In genomic region chr7:73746378-73746777, GRCh38 we compare ENCODE assay signal across 20 cellular contexts. TPM values are rescaled to one million over a fixed set of nuclear protein-coding genes. Genes with fewer than 3 reads are reported as not detected.
DNase-seq lines count a peak whose midpoint lies in the region; ATAC-seq and TF ChIP-seq lines count a peak whose summit lies in the region.
"Had no signal": no experiment of that assay in that cellular context is flagged by ENCODE, and none has a peak within 500 bp of the region (broad histone marks: within the 10 kb centered on the region; RNA-seq: fewer than 3 reads in every experiment).

No MANE protein-coding gene starts in this region.

- H3K9me3 ChIP-seq in Caco-2 (no peaks in the 10 kb centered on the region), neural progenitor cell (ENCODE audit: low read depth) (no peaks in the 10 kb centered on the region), tibial nerve (no peaks in the 10 kb centered on the region)

- H3K27ac Mint-ChIP-seq in Caco-2 (ENCODE audit: unreplicated experiment), result peak overlapping the region; percentile 49
- peak overlapping the region; percentile 31 to 89 (median 80) for H3K27ac Mint-ChIP-seq in brain
- peak overlapping the region; percentile 34 for H3K27ac Mint-ChIP-seq in neural progenitor cell
- H3K27ac Mint-ChIP-seq: activated CD4-positive, alpha-beta T cell treated with anti-CD3 and anti-CD28 coated beads for 36 hours; stimulated activated naive CD8-positive, alpha-beta T cell treated with anti-CD3 and anti-CD28 coated beads, Interleukin-15, Interleukin-2, amounts not matched to agents 100 ng/mL and 50 ng/mL, for 24 hours had no signal

- peaks cover 37% of the 10 kb centered on the region for H3F3A ChIP-seq in neural progenitor cell (ENCODE audit: low read depth)

- H4K20me1 ChIP-seq in neural progenitor cell (ENCODE audit: low read depth), result no peaks in the 10 kb centered on the region

- H3K4me3 Mint-ChIP-seq in Caco-2 (ENCODE audit: unreplicated experiment) (no peak overlapping the region), brain (peak overlapping the region in 2 of 5 experiments; percentile 7 to 27), neural progenitor cell (no peak overlapping the region)
- H3K4me3 Mint-ChIP-seq: activated CD4-positive, alpha-beta T cell treated with anti-CD3 and anti-CD28 coated beads for 36 hours; stimulated activated naive CD8-positive, alpha-beta T cell treated with anti-CD3 and anti-CD28 coated beads, Interleukin-15, Interleukin-2, amounts not matched to agents 100 ng/mL and 50 ng/mL, for 24 hours had no signal

- TF ChIP-seq POLR2A in tibial nerve (IDR thresholded peaks at IDR 0.05), result no peak

- ATAC-seq in HG02623 (IDR thresholded peaks at IDR 0.05; ENCODE audit: unreplicated experiment) (no peak), HG03135 (IDR thresholded peaks at IDR 0.05; ENCODE audit: unreplicated experiment) (no peak)
- ATAC-seq: activated CD4-positive, alpha-beta T cell treated with anti-CD3 and anti-CD28 coated beads for 36 hours; left colon; Right ventricle myocardium inferior had no signal

- TF ChIP-seq EP300 in tibial nerve (IDR thresholded peaks at IDR 0.05), result no peak

- H3K27ac ChIP-seq in neural progenitor cell (no peak overlapping the region), tibial nerve (no peak overlapping the region)

- POLR2A ChIA-PET in Caco-2 (lab: Charles Lee), result interaction anchor here (1.2 kb wide), 1 partner anchor 87 kb away, joined by 3 read pairs; no protein-coding TSS in a partner anchor

- TF ChIP-seq CTCF in Caco-2 (IDR thresholded peaks at IDR 0.05; ENCODE audit: insufficient read depth in 1 of 2, low read depth in 1 of 2, low read length in 1 of 2, severe bottlenecking in 1 of 2, unreplicated experiment in 1 of 2) (no peak), brain (conservative IDR thresholded peaks at IDR 0.05) (no peak), neural progenitor cell (IDR thresholded peaks at IDR 0.05) (no peak), tibial nerve (IDR thresholded peaks at IDR 0.05) (no peak)

- no peaks in the 10 kb centered on the region for H3K27me3 Mint-ChIP-seq in Caco-2 (ENCODE audit: insufficient read depth, unreplicated experiment)
- H3K27me3 Mint-ChIP-seq in brain, result peaks cover 10% of the 10 kb centered on the region
- H3K27me3 Mint-ChIP-seq in neural progenitor cell (ENCODE audit: insufficient read depth, low read depth), result peaks cover 17% of the 10 kb centered on the region

- H2AFZ ChIP-seq in neural progenitor cell (replicated peaks), result no peak overlapping the region

- no peaks in the 10 kb centered on the region for H3K79me2 ChIP-seq in neural progenitor cell (ENCODE audit: low read depth)

- intact Hi-C loops in Caco-2 (cut with micrococcal nuclease; ENCODE audit: unreplicated experiment), result no loop called here

- H3K9me3 Mint-ChIP-seq in Caco-2 (ENCODE audit: unreplicated experiment) (no peaks in the 10 kb centered on the region), brain (peaks cover 0 to 6% (median 0%) of the 10 kb centered on the region in 5 experiments), neural progenitor cell (peaks cover 5% of the 10 kb centered on the region)
- H3K9me3 Mint-ChIP-seq: stimulated activated naive CD8-positive, alpha-beta T cell treated with anti-CD3 and anti-CD28 coated beads, Interleukin-15, Interleukin-2, amounts not matched to agents 100 ng/mL and 50 ng/mL, for 24 hours had no signal

- WGBS in tibial nerve, 2 donors, result 65 to 78% methylated on average over 4 of the region's 4 CpGs

- H3K4me1 ChIP-seq in Caco-2, result peaks cover 21% of the 10 kb centered on the region
- peaks cover 39% of the 10 kb centered on the region for H3K4me1 ChIP-seq in neural progenitor cell
- H3K4me1 ChIP-seq in tibial nerve, result peaks cover 0 to 12% (median 5%) of the 10 kb centered on the region in 4 donors

- H3K4me1 Mint-ChIP-seq in Caco-2 (ENCODE audit: low read depth, unreplicated experiment), result peaks cover 40% of the 10 kb centered on the region
- H3K4me1 Mint-ChIP-seq in brain, result peaks cover 35% of the 10 kb centered on the region
- H3K4me1 Mint-ChIP-seq in neural progenitor cell, result peaks cover 38% of the 10 kb centered on the region
- H3K4me1 Mint-ChIP-seq: activated CD4-positive, alpha-beta T cell treated with anti-CD3 and anti-CD28 coated beads for 36 hours had no signal

- H3K9ac ChIP-seq in neural progenitor cell, result no peak overlapping the region

- H3K4me2 ChIP-seq in neural progenitor cell, result no peak overlapping the region

- CTCF ChIA-PET in Caco-2 (lab: Charles Lee), result no interaction called here

- H3K4me3 ChIP-seq in Caco-2 (ENCODE audit: low read depth, low read length), result no peak overlapping the region
- no peak overlapping the region for H3K4me3 ChIP-seq in neural progenitor cell
- no peak overlapping the region for H3K4me3 ChIP-seq in tibial nerve

- H3K36me3 Mint-ChIP-seq in Caco-2 (ENCODE audit: insufficient read depth, unreplicated experiment), result peaks cover 31% of the 10 kb centered on the region
- no peaks in the 10 kb centered on the region for H3K36me3 Mint-ChIP-seq in brain
- H3K36me3 Mint-ChIP-seq in neural progenitor cell, result peaks cover 3% of the 10 kb centered on the region

- H3K27me3 ChIP-seq in Caco-2 (replicated peaks; ENCODE audit: control insufficient read depth, insufficient read depth, low read length), result no peaks in the 10 kb centered on the region
- H3K27me3 ChIP-seq in neural progenitor cell, result no peaks in the 10 kb centered on the region
- H3K27me3 ChIP-seq in tibial nerve, result no peaks in the 10 kb centered on the region

- no peaks in the 10 kb centered on the region for H3K36me3 ChIP-seq in Caco-2 (ENCODE audit: control insufficient read depth, insufficient read depth, low read length)
- H3K36me3 ChIP-seq in neural progenitor cell, result no peaks in the 10 kb centered on the region
- H3K36me3 ChIP-seq in tibial nerve, result no peaks in the 10 kb centered on the region

- BruUV-seq in Caco-2 (replicated peaks; lab: Mats Ljungman, UMichigan), result no TSS peak

- DNase-seq in Caco-2, result no peak
- peak; percentile 62 for DNase-seq in NCI-H1092 treated with DMSO at 0.1 percent for 48 hours (lab: John Stamatoyannopoulos, UW)
- no peak for DNase-seq in neural progenitor cell (ENCODE audit: low spot score)
- DNase-seq in tibial nerve (ENCODE audit: low spot score in 2 of 2), result no peak
- no peak for DNase-seq in effector CD8-positive, alpha-beta T cell (lab: John Stamatoyannopoulos, UW)
- DNase-seq: activated CD4-positive, alpha-beta T cell treated with anti-CD3 and anti-CD28 coated beads for 36 hours; activated CD8-positive, alpha-beta memory T cell treated with anti-CD3 and anti-CD28 coated beads, Interleukin-2, amount 50 U/mL, for 4 hours; activated naive CD4-positive, alpha-beta T cell treated with anti-CD3 and anti-CD28 coated beads, Interleukin-2, amount 50 U/mL, for 16 hours; effector CD4-positive, alpha-beta T cell; hippocampal formation; KG1; left colon; NCI-H774 had no signal

RNA-seq across cellular contexts. Expression of gene ABHD11, which starts 7.8 kb away (rescaled TPM):
- total RNA-seq in Caco-2 (2022), result 38.9 and 47.2 TPM in 2 replicates
- 34.4 TPM for polyA plus RNA-seq in brain (ENCODE audit: insufficient read depth, low read depth, low replicate concordance)
- 9.3 and 15.1 TPM in 2 replicates for total RNA-seq in neural progenitor cell (ENCODE audit: low replicate concordance)
- total RNA-seq in tibial nerve, result 10 to 100 TPM in 2 of 4 donors, 1 to 10 TPM in 2; 7.5 to 19.2 (median 10.9) TPM

RNA-seq across cellular contexts. Expression of gene CLDN3, which starts 23.7 kb away (rescaled TPM):
- 19.6 and 21.0 TPM in 2 replicates for total RNA-seq in Caco-2 (2022)
- polyA plus RNA-seq in brain (ENCODE audit: insufficient read depth, low read depth, low replicate concordance), result 116 TPM
- 1.6 and 14.2 TPM in 2 replicates for total RNA-seq in neural progenitor cell (ENCODE audit: low replicate concordance)
- not detected for total RNA-seq in tibial nerve
- total RNA-seq: activated CD4-positive, alpha-beta T cell treated with anti-CD3 and anti-CD28 coated beads for 36 hours; mononuclear cell; Right ventricle myocardium inferior; T-helper 2 cell treated with Interferon-gamma antibody and Interleukin-4, amounts not matched to agents 100 ng/mL and 5 ng/mL, for 36 hours had no signal

RNA-seq across cellular contexts. Expression of gene STX1A, which starts 26.9 kb away (rescaled TPM):
- total RNA-seq in Caco-2 (2022) (26.4 and 28.6 TPM in 2 replicates), neural progenitor cell (ENCODE audit: low replicate concordance) (21.9 and 29.0 TPM in 2 replicates), tibial nerve (10 to 100 TPM in 2 of 4 donors, 1 to 10 TPM in 2; 3.9 to 19.4 (median 10.8) TPM)
- 68.5 TPM for polyA plus RNA-seq in brain (ENCODE audit: insufficient read depth, low read depth, low replicate concordance)
